Comparison of ENCODE assay signal across 23 cellular contexts in genomic region chr12:2531371-2531770, GRCh38.
DNase-seq lines count a peak whose midpoint lies in the region; ATAC-seq and TF ChIP-seq lines count a peak whose summit lies in the region.
"Had no signal": no experiment of that assay in that cellular context is flagged by ENCODE, and none has a peak within 500 bp of the region (broad histone marks: within the 10 kb centered on the region; RNA-seq: fewer than 3 reads in every experiment).

No MANE protein-coding gene starts in this region.

- no peak; the same call in 2 of the 3 replicates for ATAC-seq in GM23338
- no peak for ATAC-seq in HG02840 (IDR thresholded peaks at IDR 0.05; ENCODE audit: low FRiP score, unreplicated experiment)
- ATAC-seq in HG03025 (IDR thresholded peaks at IDR 0.05; ENCODE audit: low FRiP score, unreplicated experiment): no peak
- ATAC-seq: PC-3, Right ventricle myocardium inferior, SK-N-SH treated with all-trans-retinoic acid at 6 μM for 48 hours had no signal

- no peaks in the 10 kb centered on the region for H3K79me2 ChIP-seq in GM23338 (replicated peaks; ENCODE audit: insufficient read depth)

- H3K4me3 ChIP-seq in GM23338: no peak overlapping the region
- no peak overlapping the region for H3K4me3 ChIP-seq in neuronal stem cell (ENCODE audit: low read length in 2 of 2)
- H3K4me3 ChIP-seq: MG63, SJCRH30 had no signal

- H3K36me3 Mint-ChIP-seq in GM23338 (ENCODE audit: low read depth): no peaks in the 10 kb centered on the region

- no peak overlapping the region for H4K91ac ChIP-seq in neuronal stem cell (ENCODE audit: low read depth, low read length, poor library complexity)

- no peak overlapping the region for H2AK5ac ChIP-seq in neuronal stem cell (ENCODE audit: low read depth, low read length)

- no peak for TF ChIP-seq CTCF in GM23338 (conservative IDR thresholded peaks at IDR 0.05; ENCODE audit: low read depth in 2 of 2)

- H2BK120ac ChIP-seq in neuronal stem cell (ENCODE audit: low read depth, low read length): no peak overlapping the region

- H3K79me1 ChIP-seq in neuronal stem cell (ENCODE audit: low read depth, low read length): peaks cover 2% of the 10 kb centered on the region

- no peak overlapping the region for H3K4ac ChIP-seq in neuronal stem cell (ENCODE audit: low read length)

- H3K27me3 ChIP-seq in GM23338 (ENCODE audit: insufficient read depth): no peaks in the 10 kb centered on the region
- no peaks in the 10 kb centered on the region for H3K27me3 ChIP-seq in neuronal stem cell (ENCODE audit: control insufficient read depth in 3 of 3, insufficient read depth in 3 of 3, low read depth in 1 of 3, low read length in 3 of 3)
- H3K27me3 ChIP-seq: MG63 had no signal

- H3K36me3 ChIP-seq in GM23338 (ENCODE audit: insufficient read depth): no peaks in the 10 kb centered on the region
- no peaks in the 10 kb centered on the region for H3K36me3 ChIP-seq in neuronal stem cell (replicated peaks in 1 of 2; ENCODE audit: control insufficient read depth in 2 of 2, insufficient read depth in 2 of 2, low read length in 2 of 2)
- H3K36me3 ChIP-seq: MG63, SJCRH30 had no signal

- H3K9me3 Mint-ChIP-seq in GM23338: no peaks in the 10 kb centered on the region; the same call in 2 of the 3 replicates
- H3K9me3 Mint-ChIP-seq: CD4-positive, alpha-beta T cell had no signal

- peaks cover 5% of the 10 kb centered on the region for H3K27me3 Mint-ChIP-seq in GM23338 (ENCODE audit: insufficient read depth, low read depth, poor library complexity)
- H3K27me3 Mint-ChIP-seq: CD4-positive, alpha-beta T cell had no signal

- DNase-seq in AG08396 (ENCODE audit: low spot score) (peak; percentile 27), GM23338 (ENCODE audit: low spot score) (peak; percentile 9), hepatic stellate cell (ENCODE audit: low spot score) (peak; percentile 37), neuronal stem cell (ENCODE audit: low spot score) (no peak), DMS79 treated with DMSO at 0.1 percent for 48 hours (lab: John Stamatoyannopoulos, UW) (no peak)
- DNase-seq: CD4-positive, alpha-beta T cell; GDM1; H7; KG1; MG63; NCI-H1105 treated with DMSO at 0.1 percent for 48 hours; NCI-H146; NCI-H1930; NCI-H2107; NCI-H524; NCI-H748 treated with DMSO at 0.1 percent for 48 hours; PC-3; SJCRH30 had no signal

- no peak overlapping the region for H3K23ac ChIP-seq in neuronal stem cell (ENCODE audit: low read depth, low read length, poor library complexity)

- no peaks in the 10 kb centered on the region for H3F3A ChIP-seq in GM23338 (replicated peaks; ENCODE audit: low read depth)

- no peak overlapping the region for H2BK12ac ChIP-seq in neuronal stem cell (ENCODE audit: low read length)

- H3K14ac ChIP-seq in neuronal stem cell (ENCODE audit: low read length): no peak overlapping the region

- H2BK5ac ChIP-seq in neuronal stem cell (ENCODE audit: low read length): no peak overlapping the region

- H4K20me1 ChIP-seq in GM23338 (replicated peaks; ENCODE audit: insufficient read depth): no peaks in the 10 kb centered on the region

- peaks cover 9% of the 10 kb centered on the region; the same call in 1 of the 2 replicates for H3K9me2 ChIP-seq in GM23338 (ENCODE audit: insufficient read depth)

- H3K18ac ChIP-seq in neuronal stem cell (ENCODE audit: low read length): no peak overlapping the region

- no peak overlapping the region for H3K4me2 ChIP-seq in GM23338
- no peak overlapping the region for H3K4me2 ChIP-seq in neuronal stem cell (ENCODE audit: insufficient read depth, low read length, poor library complexity, severe bottlenecking)

- H2AFZ ChIP-seq in GM23338: no peak overlapping the region
- peak overlapping the region; percentile 46 for H2AFZ ChIP-seq in neuronal stem cell (ENCODE audit: low read length)

- H2BK15ac ChIP-seq in neuronal stem cell (ENCODE audit: low read length): no peak overlapping the region

- H3K4me1 Mint-ChIP-seq in GM23338: peaks cover 21% of the 10 kb centered on the region

- H3K27ac ChIP-seq in GM23338 (ENCODE audit: low read depth): no peak overlapping the region
- H3K27ac ChIP-seq in neuronal stem cell (replicated peaks; ENCODE audit: low read length): no peak overlapping the region
- H3K27ac ChIP-seq: 22Rv1, SJCRH30 had no signal

- no peak overlapping the region for H3K9ac ChIP-seq in neuronal stem cell (ENCODE audit: low read depth, low read length, poor library complexity)

- H3K4me1 ChIP-seq in GM23338 (ENCODE audit: insufficient read depth) (no peaks in the 10 kb centered on the region), neuronal stem cell (ENCODE audit: control insufficient read depth in 2 of 2, insufficient read depth in 1 of 2, low read depth in 1 of 2, low read length in 2 of 2) (peaks cover 12 to 29% of the 10 kb centered on the region in 2 donors)
- H3K4me1 ChIP-seq: SJCRH30 had no signal

- no CpG with 5 or more reads among the region's 4 CpGs for WGBS in neuronal stem cell (ENCODE audit: extremely low coverage in 2 of 2, insufficient read length in 2 of 2, insufficient replicate concordance in 1 of 2), 2 donors

- H3K9me3 ChIP-seq in neuronal stem cell (replicated peaks in 1 of 2; ENCODE audit: control insufficient read depth in 2 of 2, insufficient read depth in 1 of 2, low read depth in 1 of 2, low read length in 2 of 2): no peaks in the 10 kb centered on the region
- H3K9me3 ChIP-seq: MG63, SJCRH30 had no signal

- no peak overlapping the region for H3K4me3 Mint-ChIP-seq in GM23338
- H3K4me3 Mint-ChIP-seq: CD4-positive, alpha-beta T cell had no signal

- H4K8ac ChIP-seq in neuronal stem cell (ENCODE audit: low read depth, low read length): no peak overlapping the region

- H3K27ac Mint-ChIP-seq in GM23338: no peak overlapping the region
- H3K27ac Mint-ChIP-seq: CD4-positive, alpha-beta T cell had no signal

TF ChIP-seq in GM23338, 12 proteins besides CTCF, POLR2A, EP300 and RAD21 (continues in another document):
- TF ChIP-seq POLR2AphosphoS5 (IDR thresholded peaks at IDR 0.05; ENCODE audit: low read depth): no peak
- TF ChIP-seq ZNF114 (CRISPR knock-in tag; IDR thresholded peaks at IDR 0.05): no peak
- no peak for TF ChIP-seq REST (IDR thresholded peaks at IDR 0.05; ENCODE audit: unreplicated experiment)

Comparison
In these comparisons a context has a peak if more than half of its experiments do, and no peak if none do; other contexts are left out.
1. DNase-seq: peak in AG08396 (single experiment), GM23338 (single experiment) and hepatic stellate cell (single experiment); none in neuronal stem cell (single experiment) and DMS79 treated with DMSO at 0.1 percent for 48 hours (single experiment).